ENCODE assay signal across 14 cellular contexts in genomic region chr17:62963296-62963695, GRCh38. TPM values are rescaled to one million over a fixed set of nuclear protein-coding genes. Genes with fewer than 3 reads are reported as not detected.
DNase-seq lines count a peak whose midpoint lies in the region; ATAC-seq, FAIRE-seq and TF ChIP-seq lines count a peak whose summit lies in the region.
"Had no signal": no experiment of that assay in that cellular context is flagged by ENCODE, and none has a peak within 500 bp of the region (broad histone marks: within the 10 kb centered on the region; RNA-seq: fewer than 3 reads in every experiment).

No MANE protein-coding gene starts in this region.

- peak overlapping the region; percentile 16 to 42 (median 40) for H3K4me3 Mint-ChIP-seq in nephron
- no peak overlapping the region for H3K4me3 Mint-ChIP-seq in activated T-helper 2 cell treated with anti-CD3 and anti-CD28 coated beads, Interferon-gamma antibody, Interleukin-2, Interleukin-4, amounts not matched to agents 10 μg/mL and 5 μg/mL and 100 μg/mL, durations not matched to agents 14 hours and 24 hours and 36 hours (ENCODE audit: low read depth)
- H3K4me3 Mint-ChIP-seq: activated CD4-positive, alpha-beta memory T cell treated with anti-CD3 and anti-CD28 coated beads, Interleukin-2, amount 10 ng/mL, durations not matched to agents 7 days and 5 days; T-helper 1 cell treated with Interleukin-12 subunit alpha and Interleukin-12 subunit beta and Interleukin-4 antibody, amounts not matched to agents 30 μg/mL and 1 μg/mL, for 36 hours had no signal

- no peak overlapping the region for H3K4me3 ChIP-seq in K562
- H3K4me3 ChIP-seq: stomach had no signal

- TF ChIP-seq EP300 in K562 (IDR thresholded peaks at IDR 0.05; ENCODE audit: low read length), result no peak

- POLR2A ChIA-PET in K562 (lab: Yijun Ruan, JAX), result no interaction called here

- H3K27me3 Mint-ChIP-seq in nephron (ENCODE audit: low read depth), result no peaks in the 10 kb centered on the region
- H3K27me3 Mint-ChIP-seq in activated T-helper 2 cell treated with anti-CD3 and anti-CD28 coated beads, Interferon-gamma antibody, Interleukin-2, Interleukin-4, amounts not matched to agents 10 μg/mL and 5 μg/mL and 100 μg/mL, durations not matched to agents 14 hours and 24 hours and 36 hours (ENCODE audit: low read depth), result peaks cover 69% of the 10 kb centered on the region

- no TSS peak for BruUV-seq in K562 (replicated peaks; lab: Mats Ljungman, UMichigan)

- H3K4me1 ChIP-seq in K562 (replicated peaks in 1 of 2; ENCODE audit: control insufficient read depth in 2 of 2, insufficient read depth in 2 of 2, low read length in 2 of 2), result peaks cover 12 to 20% of the 10 kb centered on the region in 2 experiments; a peak in 4 of 5 replicates

- CTCF ChIA-PET in K562 (lab: Yijun Ruan, JAX; ENCODE audit: low intra/inter-chr PET ratio), result no interaction called here

- no peaks in the 10 kb centered on the region for H3K9me1 ChIP-seq in K562 (ENCODE audit: control insufficient read depth, insufficient read depth, low read length)

- intact Hi-C loops in K562 (cut with micrococcal nuclease), result no loop called here
- intact Hi-C loops in activated T-helper 2 cell treated with anti-CD3 and anti-CD28 coated beads, Interferon-gamma antibody, Interleukin-2, Interleukin-4, amounts not matched to agents 10 μg/mL and 5 μg/mL and 100 μg/mL, durations not matched to agents 14 hours and 24 hours and 36 hours (cut with micrococcal nuclease), result no loop called here

- H3K4me1 Mint-ChIP-seq in nephron, result peaks cover 14% of the 10 kb centered on the region
- H3K4me1 Mint-ChIP-seq in activated T-helper 2 cell treated with anti-CD3 and anti-CD28 coated beads, Interferon-gamma antibody, Interleukin-2, Interleukin-4, amounts not matched to agents 10 μg/mL and 5 μg/mL and 100 μg/mL, durations not matched to agents 14 hours and 24 hours and 36 hours (ENCODE audit: low read depth), result peaks cover 27% of the 10 kb centered on the region

- in situ Hi-C loops in K562 (cut with MboI), result loop anchor here (25.0 kb wide), 1 partner anchor 251 kb away; no protein-coding TSS in a partner anchor

- no peak for TF ChIP-seq RAD21 in K562 (CRISPR knock-in tag; conservative IDR thresholded peaks at IDR 0.05 in 1 of 2, IDR thresholded peaks at IDR 0.05 in 1 of 2)

- no peaks in the 10 kb centered on the region for H3K9me3 Mint-ChIP-seq in nephron
- H3K9me3 Mint-ChIP-seq in activated T-helper 2 cell treated with anti-CD3 and anti-CD28 coated beads, Interferon-gamma antibody, Interleukin-2, Interleukin-4, amounts not matched to agents 10 μg/mL and 5 μg/mL and 100 μg/mL, durations not matched to agents 14 hours and 24 hours and 36 hours, result no peaks in the 10 kb centered on the region
- H3K9me3 Mint-ChIP-seq: activated CD4-positive, alpha-beta memory T cell treated with anti-CD3 and anti-CD28 coated beads, Interleukin-2, amount 10 ng/mL, durations not matched to agents 7 days and 5 days; T-helper 1 cell treated with Interleukin-12 subunit alpha and Interleukin-12 subunit beta and Interleukin-4 antibody, amounts not matched to agents 30 μg/mL and 1 μg/mL, for 36 hours had no signal

- 10% methylated on average over 3 of the region's 3 CpGs for WGBS in K562 (ENCODE audit: insufficient coverage, low coverage, missing lambda C conversion rate)

- FAIRE-seq in K562 (lab: Jason Lieb, UNC), result peak; percentile 15

- peaks cover 6% of the 10 kb centered on the region; the same call in 2 of the 3 replicates for H3K79me2 ChIP-seq in K562 (ENCODE audit: control insufficient read depth, insufficient read depth, low read length)

- peak; percentile 87 for DNase-seq in Daoy (ENCODE audit: low read depth)
- peak; percentile 34 for DNase-seq in LoVo (ENCODE audit: low spot score)
- peak in 2 of 4 experiments; percentile 17 to 22 for DNase-seq in K562 (ENCODE audit: extremely low read depth in 1 of 4, low spot score in 3 of 4)
- DNase-seq in stimulated activated CD4-positive, alpha-beta T cell treated with anti-CD3 and anti-CD28 coated beads, Interleukin-4, amount 100 ng/mL, for 4 hours, result no peak
- DNase-seq in putamen (ENCODE audit: low spot score), result no peak
- no peak for DNase-seq in NCI-H2196 (lab: John Stamatoyannopoulos, UW; ENCODE audit: unreplicated experiment)
- DNase-seq in activated T-helper 2 cell treated with anti-CD3 and anti-CD28 coated beads, Interferon-gamma antibody, Interleukin-2, Interleukin-4, amounts not matched to agents 10 μg/mL and 5 μg/mL and 100 μg/mL, durations not matched to agents 14 hours and 24 hours and 36 hours (ENCODE audit: low spot score), result no peak
- DNase-seq: activated CD4-positive, alpha-beta memory T cell treated with anti-CD3 and anti-CD28 coated beads, Interleukin-2, amount 10 ng/mL, durations not matched to agents 7 days and 5 days; activated gamma-delta T cell; Kasumi-1; NCI-H2029 treated with DMSO at 0.1 percent for 48 hours; stomach had no signal

- no peaks in the 10 kb centered on the region for H3K36me3 ChIP-seq in K562 (ENCODE audit: control insufficient read depth, insufficient read depth, low read length)
- H3K36me3 ChIP-seq: stomach had no signal

- TF ChIP-seq CTCF in K562 (IDR thresholded peaks at IDR 0.05 in 2 of 3, conservative IDR thresholded peaks at IDR 0.05 in 1 of 3; ENCODE audit: insufficient read depth in 2 of 3, low read depth in 1 of 3, low read length in 3 of 3), result no peak
- TF ChIP-seq CTCF in nephron (IDR thresholded peaks at IDR 0.05; ENCODE audit: unreplicated experiment in 3 of 3), result no peak

- TF ChIP-seq POLR2A in K562 (conservative IDR thresholded peaks at IDR 0.05), result no peak

- no peaks in the 10 kb centered on the region for H3K36me3 Mint-ChIP-seq in nephron (ENCODE audit: low read depth)
- no peaks in the 10 kb centered on the region for H3K36me3 Mint-ChIP-seq in activated T-helper 2 cell treated with anti-CD3 and anti-CD28 coated beads, Interferon-gamma antibody, Interleukin-2, Interleukin-4, amounts not matched to agents 10 μg/mL and 5 μg/mL and 100 μg/mL, durations not matched to agents 14 hours and 24 hours and 36 hours (ENCODE audit: low read depth)

- H3K9ac ChIP-seq in K562 (ENCODE audit: insufficient read depth in 1 of 2, low read depth in 2 of 2, low read length in 2 of 2), result no peak overlapping the region

- no peaks in the 10 kb centered on the region for H4K20me1 ChIP-seq in K562 (replicated peaks; ENCODE audit: control insufficient read depth, insufficient read depth, low read length)

- no peak overlapping the region for H3K27ac ChIP-seq in K562 (ENCODE audit: extremely low read depth, low read depth, low read length)
- H3K27ac ChIP-seq: stomach had no signal

- ATAC-seq in K562, result no peak

- H3K9me3 ChIP-seq in K562 (replicated peaks; ENCODE audit: control insufficient read depth, insufficient read depth, low read depth, low read length), result no peaks in the 10 kb centered on the region
- H3K9me3 ChIP-seq: stomach had no signal

- no peak overlapping the region for H2AFZ ChIP-seq in K562 (ENCODE audit: low read depth, low read length)

- H3K4me2 ChIP-seq in K562 (ENCODE audit: insufficient read depth, low read length), result no peak overlapping the region

- H3K27me3 ChIP-seq in K562 (ENCODE audit: control insufficient read depth in 2 of 2, insufficient read depth in 2 of 2, low read length in 2 of 2), result peaks cover 0 to 3% of the 10 kb centered on the region in 2 experiments; a peak in 1 of 5 replicates
- H3K27me3 ChIP-seq: stomach had no signal

- H3K27ac Mint-ChIP-seq in nephron, result peak overlapping the region in 1 of 3 experiments; percentile 11
- no peak overlapping the region for H3K27ac Mint-ChIP-seq in activated T-helper 2 cell treated with anti-CD3 and anti-CD28 coated beads, Interferon-gamma antibody, Interleukin-2, Interleukin-4, amounts not matched to agents 10 μg/mL and 5 μg/mL and 100 μg/mL, durations not matched to agents 14 hours and 24 hours and 36 hours
- H3K27ac Mint-ChIP-seq: activated CD4-positive, alpha-beta memory T cell treated with anti-CD3 and anti-CD28 coated beads, Interleukin-2, amount 10 ng/mL, durations not matched to agents 7 days and 5 days; T-helper 1 cell treated with Interleukin-12 subunit alpha and Interleukin-12 subunit beta and Interleukin-4 antibody, amounts not matched to agents 30 μg/mL and 1 μg/mL, for 36 hours had no signal

TF ChIP-seq in K562, 482 proteins besides CTCF, POLR2A, EP300 and RAD21 (continues in another document):
- TF ChIP-seq FOS (IDR thresholded peaks at IDR 0.05; ENCODE audit: extremely low read depth, insufficient read length) (peak; percentile 50), NFIC (IDR thresholded peaks at IDR 0.05) (no peak), DPF2 (IDR thresholded peaks at IDR 0.05) (peak; percentile 81), TCF7 (IDR thresholded peaks at IDR 0.05; ENCODE audit: borderline replicate concordance) (no peak), NFIX (CRISPR knock-in tag; IDR thresholded peaks at IDR 0.05; ENCODE audit: low read depth) (no peak)

RNA-seq across cellular contexts. Expression of gene TANC2, which starts 2.7 kb away (rescaled TPM):
- 19.4 and 46.0 TPM in 2 replicates for total RNA-seq in Daoy (2014; rRNA removed; shearing (Covaris generic))
- total RNA-seq in K562 (2011; cell fraction: chromatin; rRNA removed; ENCODE audit: low replicate concordance), result 71.3 and 82.5 TPM in 2 replicates
- total RNA-seq in K562 (2011; cell fraction: nucleolus; rRNA removed), result 51.7 and 56.6 TPM in 2 replicates
- total RNA-seq in K562 (2011; cell fraction: nucleoplasm; rRNA removed), result 50.4 and 53.1 TPM in 2 replicates
- total RNA-seq in K562 (2014; rRNA removed), result 2.6 and 4.3 TPM in 2 replicates
- 5.7 and 6.0 TPM in 2 replicates for total RNA-seq in K562 (2014; rRNA removed; fragmentation: Illumina TruSeq; extraction: Trizol)
- 6.0 and 6.8 TPM in 2 replicates for total RNA-seq in K562 (2015; rRNA removed; fragmentation: Illumina TruSeq; extraction: Trizol)
- 7.3 and 7.8 TPM in 2 replicates for total RNA-seq in K562 (2021)
- polyA plus RNA-seq in K562 (2011; rRNA removed), result 3.2 and 5.3 TPM in 2 replicates
- 3.2 and 3.7 TPM in 2 replicates for polyA plus RNA-seq in K562 (2011; cell fraction: cytosol; rRNA removed)
- 10.2 and 25.1 TPM in 2 replicates for polyA plus RNA-seq in K562 (2011; cell fraction: nucleus; rRNA removed)
- polyA plus RNA-seq in K562 (2012), result 4.3 and 4.6 TPM in 2 replicates
- polyA plus RNA-seq in K562 (2014; fragmentation: Illumina TruSeq; extraction: Trizol), result 4.5 and 5.5 TPM in 2 replicates
- polyA plus RNA-seq in K562 (2014; fragmentation: Nextera tagmentation; extraction: Ambion mirVana), result 1 to 10 TPM in 1 of 2 experiments, under 1 TPM in 1; 0.46 to 1.0 TPM
- 1.1 and 3.2 TPM in 2 replicates for polyA plus RNA-seq in K562 (2014; rRNA removed)
- polyA minus RNA-seq in K562 (2011; rRNA and poly(A)+ RNA removed), result 39.5 and 46.1 TPM in 2 replicates
- 8.1 and 17.5 TPM in 2 replicates for polyA minus RNA-seq in K562 (2011; cell fraction: cytosol; rRNA and poly(A)+ RNA removed)
- 53.3 and 58.4 TPM in 2 replicates for polyA minus RNA-seq in K562 (2011; cell fraction: nucleus; rRNA and poly(A)+ RNA removed)
- total RNA-seq in activated T-helper 2 cell treated with anti-CD3 and anti-CD28 coated beads, Interferon-gamma antibody, Interleukin-2, Interleukin-4, amounts not matched to agents 10 μg/mL and 5 μg/mL and 100 μg/mL, durations not matched to agents 14 hours and 24 hours and 36 hours, result 1.5 and 1.7 TPM in 2 replicates

Comparison
In these comparisons a context has a peak if more than half of its experiments do, and no peak if none do; other contexts are left out.
1. DNase-seq: peak in Daoy (single experiment) and LoVo (single experiment); none in stimulated activated CD4-positive, alpha-beta T cell treated with anti-CD3 and anti-CD28 coated beads, Interleukin-4, amount 100 ng/mL, for 4 hours (0 of 2), putamen (single experiment), NCI-H2196 (single experiment) and activated T-helper 2 cell treated with anti-CD3 and anti-CD28 coated beads, Interferon-gamma antibody, Interleukin-2, Interleukin-4, amounts not matched to agents 10 μg/mL and 5 μg/mL and 100 μg/mL, durations not matched to agents 14 hours and 24 hours and 36 hours (single experiment).